ENCODE assay signal across 16 cellular contexts in genomic region chr1:94265931-94266330, GRCh38. TPM values are rescaled to one million over a fixed set of nuclear protein-coding genes. Genes with fewer than 3 reads are reported as not detected.
DNase-seq lines count a peak whose midpoint lies in the region; ATAC-seq and TF ChIP-seq lines count a peak whose summit lies in the region.
"Had no signal": no experiment of that assay in that cellular context is flagged by ENCODE, and none has a peak within 500 bp of the region (broad histone marks: within the 10 kb centered on the region; RNA-seq: fewer than 3 reads in every experiment).

No MANE protein-coding gene starts in this region.

- no peaks in the 10 kb centered on the region for H3K36me3 ChIP-seq in subcutaneous abdominal adipose tissue (ENCODE audit: control insufficient read depth in 5 of 5, insufficient read depth in 5 of 5, low read length in 5 of 5)
- H3K36me3 ChIP-seq: SJCRH30, stomach had no signal

- no peak overlapping the region for H3K4me3 ChIP-seq in subcutaneous abdominal adipose tissue (ENCODE audit: low read depth in 1 of 5, low read length in 5 of 5)
- H3K4me3 ChIP-seq: SJCRH30, stomach had no signal

- DNase-seq in HCEC 1CT (peak; percentile 18), globus pallidus (ENCODE audit: low spot score) (peak; percentile 11), NCI-H2227 (lab: John Stamatoyannopoulos, UW; ENCODE audit: unreplicated experiment) (no peak), Right ventricle myocardium superior (no peak)
- DNase-seq: activated CD4-positive, alpha-beta T cell treated with anti-CD3 and anti-CD28 coated beads, Interleukin-2, amount 10 ng/mL, durations not matched to agents 7 days and 5 days; activated naive CD4-positive, alpha-beta T cell treated with anti-CD3 and anti-CD28 coated beads for 36 hours; activated T-cell treated with anti-CD3 and anti-CD28 coated beads for 4 hours; cortex of kidney; DMS153; MV-4-11; SJCRH30; stimulated activated CD4-positive, alpha-beta T cell treated with anti-CD3 and anti-CD28 coated beads, Interleukin-15, amount 100 ng/mL, for 24 hours; stomach had no signal

- intact Hi-C loops in Right ventricle myocardium superior (cut with DNase I): no loop called here

- H3K27ac ChIP-seq in subcutaneous abdominal adipose tissue (ENCODE audit: low read depth, low read length): peak overlapping the region; percentile 5
- H3K27ac ChIP-seq: SJCRH30 had no signal

- H3K27me3 ChIP-seq in subcutaneous abdominal adipose tissue (ENCODE audit: control insufficient read depth in 5 of 5, insufficient read depth in 4 of 5, low read length in 5 of 5): no peaks in the 10 kb centered on the region
- H3K27me3 ChIP-seq: SJCRH30, stomach had no signal

- ATAC-seq in SK-N-SH treated with all-trans-retinoic acid at 6 μM for 48 hours (peak; percentile 89), GM21515 (IDR thresholded peaks at IDR 0.05; ENCODE audit: unreplicated experiment) (no peak), Right ventricle myocardium superior (ENCODE audit: poor library complexity) (no peak)

- no peaks in the 10 kb centered on the region for H3K9me3 ChIP-seq in subcutaneous abdominal adipose tissue (ENCODE audit: control insufficient read depth in 5 of 5, low read length in 5 of 5)
- H3K9me3 ChIP-seq: SJCRH30, stomach had no signal

- H3K4me1 ChIP-seq in subcutaneous abdominal adipose tissue (ENCODE audit: control insufficient read depth in 5 of 5, insufficient read depth in 5 of 5, low read length in 5 of 5): peaks cover 0 to 16% (median 15%) of the 10 kb centered on the region in 5 donors

- H3K9ac ChIP-seq in subcutaneous abdominal adipose tissue (ENCODE audit: low read length in 5 of 5): no peak overlapping the region

TF ChIP-seq in SK-N-SH treated with all-trans-retinoic acid at 6 μM for 48 hours, 23 proteins besides CTCF, POLR2A, EP300 and RAD21:
- TF ChIP-seq ZNF8 (CRISPR knock-in tag; IDR thresholded peaks at IDR 0.05) (no peak), ZFP30 (CRISPR knock-in tag; IDR thresholded peaks at IDR 0.05) (no peak), PATZ1 (CRISPR knock-in tag; IDR thresholded peaks at IDR 0.05; ENCODE audit: borderline replicate concordance) (no peak), ARNTL (CRISPR knock-in tag; IDR thresholded peaks at IDR 0.05; ENCODE audit: borderline replicate concordance, low read depth) (no peak), ZFP3 (CRISPR knock-in tag; IDR thresholded peaks at IDR 0.05) (no peak), PPARA (CRISPR knock-in tag; IDR thresholded peaks at IDR 0.05; ENCODE audit: borderline replicate concordance) (no peak), RARB (CRISPR knock-in tag; IDR thresholded peaks at IDR 0.05) (no peak), ZC3H10 (CRISPR knock-in tag; IDR thresholded peaks at IDR 0.05) (no peak), ISL1 (CRISPR knock-in tag; IDR thresholded peaks at IDR 0.05) (no peak; the same call in 1 of the 2 replicates)

RNA-seq across cellular contexts. Expression of gene ARHGAP29, which starts 28.5 kb away (rescaled TPM):
- 27.5 TPM for total RNA-seq in Right ventricle myocardium superior
- total RNA-seq: activated CD4-positive, alpha-beta T cell treated with anti-CD3 and anti-CD28 coated beads, Interleukin-2, amount 10 ng/mL, durations not matched to agents 7 days and 5 days had no signal

Comparison
In these comparisons a context has a peak if more than half of its experiments do, and no peak if none do; other contexts are left out.
1. DNase-seq: peak in HCEC 1CT (single experiment) and globus pallidus (single experiment); none in NCI-H2227 (single experiment) and Right ventricle myocardium superior (single experiment).